In genomic region chr5:8081179-8081578, GRCh38 we compare ENCODE assay signal across 19 cellular contexts.
DNase-seq lines count a peak whose midpoint lies in the region; ATAC-seq lines count a peak whose summit lies in the region.
"Had no signal": no experiment of that assay in that cellular context is flagged by ENCODE, and none has a peak within 500 bp of the region (broad histone marks: within the 10 kb centered on the region; RNA-seq: fewer than 3 reads in every experiment).

No MANE protein-coding gene starts in this region.

- peaks cover 8% of the 10 kb centered on the region for H3K4me1 Mint-ChIP-seq in memory B cell
- H3K4me1 Mint-ChIP-seq: activated CD4-positive, alpha-beta memory T cell treated with anti-CD3 and anti-CD28 coated beads, Interleukin-2, amount 10 ng/mL, durations not matched to agents 7 days and 5 days; stimulated activated naive CD8-positive, alpha-beta T cell treated with anti-CD3 and anti-CD28 coated beads, Interleukin-15, amount 100 ng/mL, for 72 hours had no signal

- peak overlapping the region; percentile 6 for H3K4me3 Mint-ChIP-seq in memory B cell
- H3K4me3 Mint-ChIP-seq: activated CD4-positive, alpha-beta memory T cell treated with anti-CD3 and anti-CD28 coated beads, Interleukin-2, amount 10 ng/mL, durations not matched to agents 7 days and 5 days; neural progenitor cell; stimulated activated naive CD8-positive, alpha-beta T cell treated with anti-CD3 and anti-CD28 coated beads, Interleukin-15, amount 100 ng/mL, for 72 hours had no signal

- no peaks in the 10 kb centered on the region for H3K27me3 Mint-ChIP-seq in memory B cell
- H3K27me3 Mint-ChIP-seq: activated CD4-positive, alpha-beta memory T cell treated with anti-CD3 and anti-CD28 coated beads, Interleukin-2, amount 10 ng/mL, durations not matched to agents 7 days and 5 days had no signal

- no peaks in the 10 kb centered on the region for H3K36me3 Mint-ChIP-seq in memory B cell
- H3K36me3 Mint-ChIP-seq: neural progenitor cell had no signal

- DNase-seq in DMS153 (lab: John Stamatoyannopoulos, UW) (peak; percentile 77), DMS153 treated with DMSO at 0.1 percent for 48 hours (lab: John Stamatoyannopoulos, UW; ENCODE audit: unreplicated experiment) (no peak), NCI-H1436 (lab: John Stamatoyannopoulos, UW) (peak; percentile 68), NCI-H526 (lab: John Stamatoyannopoulos, UW) (peak; percentile 92), memory B cell (ENCODE audit: low spot score in 2 of 2) (no peak), SIG-M5 (lab: John Stamatoyannopoulos, UW) (no peak), cerebellum (ENCODE audit: low spot score) (no peak)
- DNase-seq in stimulated activated naive CD4-positive, alpha-beta T cell treated with Interleukin-2 at 50 U/mL for 16 hours (lab: John Stamatoyannopoulos, UW), result no peak
- DNase-seq: activated CD4-positive, alpha-beta memory T cell treated with anti-CD3 and anti-CD28 coated beads, Interleukin-2, amount 10 ng/mL, durations not matched to agents 7 days and 5 days; activated effector memory CD4-positive, alpha-beta T cell treated with anti-CD3 and anti-CD28 coated beads, Interleukin-2, amount 50 U/mL, for 16 hours; activated T-cell treated with anti-CD3 and anti-CD28 coated beads for 4 hours; DMS 273 treated with DMSO at 0.1 percent for 48 hours; GOT3; head of caudate nucleus; right lobe of liver; stimulated activated naive CD8-positive, alpha-beta T cell treated with anti-CD3 and anti-CD28 coated beads, Interleukin-15, amount 100 ng/mL, for 72 hours; T-helper 1 cell had no signal

- no peak for ATAC-seq in memory B cell (ENCODE audit: low read depth)
- ATAC-seq: Panc1; stimulated activated naive CD8-positive, alpha-beta T cell treated with anti-CD3 and anti-CD28 coated beads, Interleukin-15, amount 100 ng/mL, for 72 hours had no signal

- no peaks in the 10 kb centered on the region for H3K9me3 Mint-ChIP-seq in memory B cell
- H3K9me3 Mint-ChIP-seq: neural progenitor cell had no signal

- peak overlapping the region; percentile 19 for H3K27ac Mint-ChIP-seq in memory B cell
- H3K27ac Mint-ChIP-seq: activated CD4-positive, alpha-beta memory T cell treated with anti-CD3 and anti-CD28 coated beads, Interleukin-2, amount 10 ng/mL, durations not matched to agents 7 days and 5 days; neural progenitor cell; stimulated activated naive CD8-positive, alpha-beta T cell treated with anti-CD3 and anti-CD28 coated beads, Interleukin-15, amount 100 ng/mL, for 72 hours had no signal

Comparison
In these comparisons a context has a peak if more than half of its experiments do, and no peak if none do; other contexts are left out.
1. DNase-seq: peak in DMS153 (single experiment), NCI-H1436 (single experiment) and NCI-H526 (2 of 2); none in DMS153 treated with DMSO at 0.1 percent for 48 hours (single experiment), memory B cell (0 of 2), SIG-M5 (single experiment), cerebellum (single experiment) and stimulated activated naive CD4-positive, alpha-beta T cell treated with Interleukin-2 at 50 U/mL for 16 hours (single experiment).